In genomic region chr18:59853988-59854387, GRCh38 we compare ENCODE assay signal across 1 cellular context. TPM values are rescaled to one million over a fixed set of nuclear protein-coding genes. Genes with fewer than 3 reads are reported as not detected.
"Had no signal": no experiment of that assay in that cellular context is flagged by ENCODE, and none has a peak within 500 bp of the region (broad histone marks: within the 10 kb centered on the region; RNA-seq: fewer than 3 reads in every experiment).

No MANE protein-coding gene starts in this region.

RNA-seq across cellular contexts. Expression of gene PMAIP1, which starts 45.8 kb away (rescaled TPM):
- total RNA-seq: Right ventricle myocardium superior had no signal
